In the genomic region with DNA sequence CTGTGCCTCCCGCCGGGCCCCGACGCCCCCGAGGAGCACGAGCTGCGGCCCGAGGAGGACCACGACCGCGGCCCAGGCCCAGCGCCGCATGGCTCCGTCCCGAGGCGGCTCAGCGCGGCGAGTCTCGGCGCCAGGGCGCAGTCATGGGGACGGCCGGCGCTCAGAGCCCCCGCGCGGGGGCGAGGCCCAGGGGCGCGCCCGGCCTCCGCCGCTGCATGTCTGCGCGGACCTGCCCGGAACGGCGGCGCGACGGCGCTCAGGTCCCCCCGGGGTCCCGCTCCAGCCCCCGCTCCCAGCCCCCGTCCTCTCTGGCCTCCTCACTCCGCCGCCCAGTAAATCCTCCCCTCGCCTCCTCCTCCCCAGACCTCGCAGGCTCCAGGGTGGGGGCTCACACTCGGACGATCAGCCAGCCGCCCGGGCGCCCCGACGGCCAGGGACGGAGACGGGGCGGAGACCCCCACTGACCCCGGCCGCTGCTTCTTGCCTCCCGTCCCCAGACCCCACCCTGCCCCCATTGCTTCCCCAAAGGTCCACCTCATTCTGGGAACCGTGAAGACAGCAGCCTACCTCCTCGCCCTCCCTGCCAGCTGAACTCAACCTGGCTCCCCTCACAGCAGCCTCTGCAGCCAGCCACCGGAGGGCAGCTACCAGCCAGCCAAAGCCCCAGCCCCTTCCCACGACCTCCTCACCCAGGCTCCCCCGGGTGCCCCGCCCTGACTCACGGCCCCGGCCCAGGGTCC, we compare ENCODE assay signal across 14 cellular contexts. TPM values are rescaled to one million over a fixed set of nuclear protein-coding genes. Genes with fewer than 3 reads are reported as not detected.
DNase-seq lines count a peak whose midpoint lies in the region; ATAC-seq and TF ChIP-seq lines count a peak whose summit lies in the region.
"Had no signal": no experiment of that assay in that cellular context is flagged by ENCODE, and none has a peak within 500 bp of the region (broad histone marks: within the 10 kb centered on the region; RNA-seq: fewer than 3 reads in every experiment).

A gene with protein sequence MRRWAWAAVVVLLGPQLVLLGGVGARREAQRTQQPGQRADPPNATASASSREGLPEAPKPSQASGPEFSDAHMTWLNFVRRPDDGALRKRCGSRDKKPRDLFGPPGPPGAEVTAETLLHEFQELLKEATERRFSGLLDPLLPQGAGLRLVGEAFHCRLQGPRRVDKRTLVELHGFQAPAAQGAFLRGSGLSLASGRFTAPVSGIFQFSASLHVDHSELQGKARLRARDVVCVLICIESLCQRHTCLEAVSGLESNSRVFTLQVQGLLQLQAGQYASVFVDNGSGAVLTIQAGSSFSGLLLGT (minus strand): TSS at position 122 of the 740 bp plus-strand sequence. CDS start 32 bp downstream, at position 90.

- no peak within 1 kb of the TSS for H3K9ac ChIP-seq in smooth muscle cell (ENCODE audit: low read depth)

- no peaks in the 10 kb centered on the region for H3K79me2 ChIP-seq in smooth muscle cell (ENCODE audit: low read depth)

- WGBS in smooth muscle cell (ENCODE audit: low lambda C conversion rate) = 13% methylated on average over 30 of the region's 72 CpGs

- no peaks in the 10 kb centered on the region for H3K9me3 Mint-ChIP-seq in activated T-cell treated with anti-CD3 and anti-CD28 coated beads, Interleukin-2, amount 50 U/mL, for 4 hours
- H3K9me3 Mint-ChIP-seq: activated T-helper 2 cell treated with anti-CD3 and anti-CD28 coated beads, Interferon-gamma antibody, Interleukin-2, Interleukin-4, amounts not matched to agents 10 μg/mL and 5 μg/mL and 100 μg/mL, durations not matched to agents 14 hours and 24 hours and 36 hours; naive thymus-derived CD8-positive, alpha-beta T cell had no signal

- no peak within 1 kb of the TSS for H2AFZ ChIP-seq in smooth muscle cell (ENCODE audit: low read depth)

- H3K4me3 Mint-ChIP-seq in activated T-cell treated with anti-CD3 and anti-CD28 coated beads, Interleukin-2, amount 50 U/mL, for 4 hours = no peak within 1 kb of the TSS

- no peaks in the 10 kb centered on the region for H3F3A ChIP-seq in smooth muscle cell (ENCODE audit: low read depth)

- no peaks in the 10 kb centered on the region for H3K36me3 Mint-ChIP-seq in activated T-cell treated with anti-CD3 and anti-CD28 coated beads, Interleukin-2, amount 50 U/mL, for 4 hours (ENCODE audit: insufficient read depth)
- H3K36me3 Mint-ChIP-seq: naive thymus-derived CD8-positive, alpha-beta T cell had no signal

- peaks cover 9% of the 10 kb centered on the region for H3K4me1 ChIP-seq in smooth muscle cell (ENCODE audit: low read depth)

- H3K36me3 ChIP-seq in WERI-Rb-1 = peaks cover 2% of the 10 kb centered on the region; the same call in 1 of the 2 replicates
- H3K36me3 ChIP-seq in smooth muscle cell (ENCODE audit: low read depth) = no peaks in the 10 kb centered on the region

- TF ChIP-seq CTCF in WERI-Rb-1 (IDR thresholded peaks at IDR 0.05; ENCODE audit: low read depth, low read length) = 0 out of 2 replicates have a peak, but pooled peaks have one; percentile 20
- TF ChIP-seq CTCF in smooth muscle cell (IDR thresholded peaks at IDR 0.05; ENCODE audit: borderline replicate concordance, insufficient read depth, poor library complexity, severe bottlenecking) = no peak

- H3K27me3 ChIP-seq in WERI-Rb-1 (ENCODE audit: insufficient read depth, low read depth, severe bottlenecking) = no peaks in the 10 kb centered on the region
- no peaks in the 10 kb centered on the region for H3K27me3 ChIP-seq in smooth muscle cell (ENCODE audit: low read depth)
- H3K27me3 ChIP-seq: testis had no signal

- H3K9me3 ChIP-seq in WERI-Rb-1 (ENCODE audit: severe bottlenecking) (no peaks in the 10 kb centered on the region), smooth muscle cell (replicated peaks; ENCODE audit: low read depth) (no peaks in the 10 kb centered on the region)
- H3K9me3 ChIP-seq: testis had no signal

- H4K20me1 ChIP-seq in smooth muscle cell (ENCODE audit: low read depth) = peaks cover 23% of the 10 kb centered on the region

- H3K4me2 ChIP-seq in smooth muscle cell = peak within 1 kb of the TSS; percentile 82

- DNase-seq in activated T-cell treated with anti-CD3 and anti-CD28 coated beads, Interleukin-2, amount 50 U/mL, for 4 hours = no peak
- DNase-seq in activated T-cell treated with anti-CD3 and anti-CD28 coated beads, Interleukin-2, amount 50 U/mL, for 48 hours = no peak
- DNase-seq in WERI-Rb-1 = no peak
- peak; percentile 71 for DNase-seq in iPS-NIHi7 (ENCODE audit: extremely low spot score)
- no peak for DNase-seq in smooth muscle cell (lab: John Stamatoyannopoulos, UW; ENCODE audit: unreplicated experiment)
- no peak for DNase-seq in SIG-M5 treated with dmso at 0.1 percent for 504 hours (lab: John Stamatoyannopoulos, UW; ENCODE audit: unreplicated experiment)
- no peak for DNase-seq in NOMO-1 treated with dmso at 0.1 percent for 144 hours (lab: John Stamatoyannopoulos, UW; ENCODE audit: unreplicated experiment)
- DNase-seq: activated CD4-positive, alpha-beta T cell treated with anti-CD3 and anti-CD28 coated beads, Interleukin-2, amount 50 U/mL, for 48 hours; aorta; hypothalamus; naive thymus-derived CD8-positive, alpha-beta T cell; testis had no signal

- H3K4me3 ChIP-seq in WERI-Rb-1 (ENCODE audit: low read depth, low read length) (no peak within 1 kb of the TSS), smooth muscle cell (peak within 1 kb of the TSS; percentile 25)
- H3K4me3 ChIP-seq: testis had no signal

- H3K27me3 Mint-ChIP-seq in activated T-cell treated with anti-CD3 and anti-CD28 coated beads, Interleukin-2, amount 50 U/mL, for 4 hours (ENCODE audit: low read depth) = peaks cover 1% of the 10 kb centered on the region

- peaks cover 11% of the 10 kb centered on the region for H3K4me1 Mint-ChIP-seq in activated T-cell treated with anti-CD3 and anti-CD28 coated beads, Interleukin-2, amount 50 U/mL, for 4 hours (ENCODE audit: low read depth)

- H3K27ac ChIP-seq in WERI-Rb-1 (no peak within 1 kb of the TSS), smooth muscle cell (ENCODE audit: low read depth) (no peak within 1 kb of the TSS)
- H3K27ac ChIP-seq: testis had no signal

- peak; percentile 27 to 38 for ATAC-seq in activated T-cell treated with anti-CD3 and anti-CD28 coated beads, Interleukin-2, amount 50 U/mL, for 4 hours
- no peak for ATAC-seq in GM21381 (IDR thresholded peaks at IDR 0.05; ENCODE audit: unreplicated experiment)

RNA-seq across cellular contexts. Expression of the gene that starts here (rescaled TPM):
- total RNA-seq in activated T-cell treated with anti-CD3 and anti-CD28 coated beads, Interleukin-2, amount 50 U/mL, for 4 hours = 1 to 10 TPM; 1.6 to 2.2 (median 2.1) TPM
- 1.8 and 1.9 TPM in 2 replicates for total RNA-seq in smooth muscle cell
- 5.4 and 12.3 TPM in 2 replicates for polyA plus RNA-seq in smooth muscle cell
